In genomic region chr19:39832341-39833083, GRCh38 we compare ENCODE assay signal across 10 cellular contexts. TPM values are rescaled to one million over a fixed set of nuclear protein-coding genes. Genes with fewer than 3 reads are reported as not detected.
DNase-seq lines count a peak whose midpoint lies in the region; ATAC-seq and TF ChIP-seq lines count a peak whose summit lies in the region.
"Had no signal": no experiment of that assay in that cellular context is flagged by ENCODE, and none has a peak within 500 bp of the region (broad histone marks: within the 10 kb centered on the region; RNA-seq: fewer than 3 reads in every experiment).

No MANE protein-coding gene starts in this region.

- H3K4me3 ChIP-seq in heart left ventricle (peak overlapping the region; percentile 65 to 99 (median 83)), mononuclear cell (ENCODE audit: low read length) (peak overlapping the region; percentile 98), urinary bladder (ENCODE audit: low read depth, low read length) (peak overlapping the region; percentile 74)
- H3K4me3 ChIP-seq: MG63 had no signal

- H3K27me3 ChIP-seq in heart left ventricle (no peaks in the 10 kb centered on the region), mononuclear cell (ENCODE audit: insufficient read depth, low read length) (no peaks in the 10 kb centered on the region)
- H3K27me3 ChIP-seq: MG63 had no signal

- 41 to 54% (median 51%) methylated on average over 5 of the region's 5 CpGs for WGBS in heart left ventricle, 4 donors
- WGBS in urinary bladder, result 70% methylated on average over 5 of the region's 5 CpGs

- H3K9me3 ChIP-seq in heart left ventricle, result no peaks in the 10 kb centered on the region
- H3K9me3 ChIP-seq in mononuclear cell (ENCODE audit: low read depth, low read length), result no peaks in the 10 kb centered on the region
- H3K9me3 ChIP-seq: MG63 had no signal

- H3K27ac ChIP-seq in heart left ventricle, result peak overlapping the region; percentile 76 to 97 (median 90)
- peak overlapping the region; percentile 93 for H3K27ac ChIP-seq in caudate nucleus (ENCODE audit: low read depth, low read length)
- H3K27ac ChIP-seq in urinary bladder (ENCODE audit: low read depth), result no peak overlapping the region

- peaks cover 5 to 27% (median 21%) of the 10 kb centered on the region in 12 donors for H3K4me1 ChIP-seq in heart left ventricle
- H3K4me1 ChIP-seq in mononuclear cell (ENCODE audit: insufficient read depth, low read length), result peaks cover 37% of the 10 kb centered on the region
- peaks cover 3% of the 10 kb centered on the region for H3K4me1 ChIP-seq in urinary bladder (ENCODE audit: insufficient read depth)

- ATAC-seq in heart left ventricle (no peak), Right ventricle myocardium inferior (no peak), HG02798 (IDR thresholded peaks at IDR 0.05; ENCODE audit: poor library complexity, unreplicated experiment) (no peak)

- no peak for TF ChIP-seq POLR2A in heart left ventricle (IDR thresholded peaks at IDR 0.05)

- H3K36me3 ChIP-seq in heart left ventricle (peaks cover 0 to 75% (median 70%) of the 10 kb centered on the region in 9 donors), urinary bladder (ENCODE audit: insufficient read depth) (peaks cover 8% of the 10 kb centered on the region)

- no peak for DNase-seq in heart left ventricle
- DNase-seq in Right ventricle myocardium inferior (ENCODE audit: missing footprints), result no peak
- no peak for DNase-seq in caudate nucleus (lab: John Stamatoyannopoulos, UW)
- no peak for DNase-seq in NCI-H128 (lab: John Stamatoyannopoulos, UW; ENCODE audit: unreplicated experiment)
- no peak for DNase-seq in DMS79 treated with DMSO at 0.1 percent for 48 hours (lab: John Stamatoyannopoulos, UW)

- intact Hi-C loops in heart left ventricle (cut with DNase I) (no loop called here), Right ventricle myocardium inferior (cut with DNase I) (no loop called here)

- no peak for TF ChIP-seq CTCF in heart left ventricle (IDR thresholded peaks at IDR 0.05)

RNA-seq across cellular contexts. Expression of gene DYRK1B, which starts 1.4 kb away (rescaled TPM):
- total RNA-seq in heart left ventricle, result 10 to 100 TPM; 12.8 to 49.1 (median 28.7) TPM
- 10 to 100 TPM; 13.8 to 19.7 TPM for polyA plus RNA-seq in heart left ventricle
- 19.9 TPM for total RNA-seq in Right ventricle myocardium inferior
- 6.5 TPM for total RNA-seq in mononuclear cell
- 12.6 TPM for total RNA-seq in urinary bladder
- 17.2 TPM for polyA plus RNA-seq in urinary bladder

RNA-seq across cellular contexts. Expression of gene FBL, which starts 13.7 kb away (rescaled TPM):
- total RNA-seq in heart left ventricle (10 to 100 TPM; 44.3 to 94.3 (median 70.5) TPM), Right ventricle myocardium inferior (64.8 TPM), mononuclear cell (195 TPM), urinary bladder (146 TPM)
- polyA plus RNA-seq in heart left ventricle (100 to 1,000 TPM in 1 of 2 donors, 10 to 100 TPM in 1; 72.5 to 169 TPM), urinary bladder (281 TPM)

RNA-seq across cellular contexts. Expression of gene LEUTX, which starts 53.9 kb away (rescaled TPM):
- not detected for total RNA-seq in heart left ventricle
- not detected for polyA plus RNA-seq in heart left ventricle
- total RNA-seq in Right ventricle myocardium inferior, result not detected
- total RNA-seq in mononuclear cell, result not detected
- total RNA-seq in urinary bladder, result not detected
- polyA plus RNA-seq in urinary bladder, result not detected
- total RNA-seq: dermis microvascular lymphatic vessel endothelial cell had no signal
